Comparison of ENCODE assay signal across 19 cellular contexts in the genomic region with DNA sequence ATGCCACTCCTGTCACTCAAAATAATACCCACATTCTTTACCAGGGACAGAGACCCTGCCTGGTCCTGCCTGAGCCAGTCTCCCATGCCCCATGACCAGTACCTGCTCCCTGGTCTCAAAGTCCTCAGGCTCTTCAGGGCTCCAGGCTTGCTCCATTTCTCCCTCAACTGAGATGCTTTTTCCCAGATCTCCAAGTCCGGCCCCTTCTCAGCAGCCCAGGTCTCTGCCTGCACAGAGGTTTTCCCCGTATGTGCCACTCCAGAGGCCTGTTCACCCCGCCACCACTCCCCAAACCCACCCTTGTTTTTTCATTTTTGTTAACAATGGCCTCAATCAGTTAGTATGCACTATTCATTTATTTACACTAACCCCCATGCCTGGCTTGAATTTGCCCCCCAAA.
"Had no signal": no experiment of that assay in that cellular context is flagged by ENCODE, and none has a peak within 500 bp of the region (broad histone marks: within the 10 kb centered on the region; RNA-seq: fewer than 3 reads in every experiment).

No MANE protein-coding gene starts in this region.

- H3K4me3 Mint-ChIP-seq: naive thymus-derived CD4-positive, alpha-beta T cell; nephron progenitor cell; stimulated activated effector memory CD8-positive, alpha-beta T cell treated with anti-CD3 and anti-CD28 coated beads, Interleukin-12 subunit alpha, Interleukin-12 subunit beta, amount 100 ng/mL, for 72 hours had no signal

- H3K27ac Mint-ChIP-seq: naive thymus-derived CD4-positive, alpha-beta T cell; stimulated activated effector memory CD8-positive, alpha-beta T cell treated with anti-CD3 and anti-CD28 coated beads, Interleukin-12 subunit alpha, Interleukin-12 subunit beta, amount 100 ng/mL, for 72 hours had no signal

- H3K27me3 ChIP-seq: esophagus muscularis mucosa, gastrocnemius medialis, heart right ventricle, ovary, testis, tibial nerve had no signal

- ATAC-seq: gastrocnemius medialis; heart right ventricle; left lobe of liver; naive thymus-derived CD4-positive, alpha-beta T cell; right cardiac atrium; stimulated activated effector memory CD8-positive, alpha-beta T cell treated with anti-CD3 and anti-CD28 coated beads, Interleukin-12 subunit alpha, Interleukin-12 subunit beta, amount 100 ng/mL, for 72 hours; stimulated activated naive CD8-positive, alpha-beta T cell treated with anti-CD3 and anti-CD28 coated beads, Interleukin-15, Interleukin-2, amounts not matched to agents 100 U/mL and 50 U/mL, for 24 hours had no signal

- H3K27ac ChIP-seq: epithelial cell of prostate, esophagus muscularis mucosa, gastrocnemius medialis, heart right ventricle, ovary, testis, tibial nerve had no signal

- H3K4me3 ChIP-seq: esophagus muscularis mucosa, gastrocnemius medialis, heart right ventricle, ovary, smooth muscle cell, testis, tibial nerve had no signal

- H3K9me3 ChIP-seq: esophagus muscularis mucosa, gastrocnemius medialis, heart right ventricle, ovary, testis had no signal

- H3K4me1 ChIP-seq: esophagus muscularis mucosa, gastrocnemius medialis, heart right ventricle, testis, tibial nerve had no signal

- DNase-seq: effector memory CD4-positive, alpha-beta T cell; gastrocnemius medialis; hypothalamus; mammary epithelial cell; naive thymus-derived CD4-positive, alpha-beta T cell; nephron progenitor cell; ovary; right cardiac atrium; stimulated activated CD4-positive, alpha-beta T cell treated with anti-CD3 and anti-CD28 coated beads, Interleukin-4, amount 100 ng/mL, for 1 hour; stimulated activated CD8-positive, alpha-beta memory T cell treated with anti-CD3 and anti-CD28 coated beads, Interleukin-4, amount 100 ng/mL, for 48 hours; stimulated activated naive CD8-positive, alpha-beta T cell treated with anti-CD3 and anti-CD28 coated beads, Interleukin-15, Interleukin-2, amounts not matched to agents 100 U/mL and 50 U/mL, for 24 hours; testis had no signal

- H3K4me1 Mint-ChIP-seq: naive thymus-derived CD4-positive, alpha-beta T cell; stimulated activated effector memory CD8-positive, alpha-beta T cell treated with anti-CD3 and anti-CD28 coated beads, Interleukin-12 subunit alpha, Interleukin-12 subunit beta, amount 100 ng/mL, for 72 hours had no signal

- H3K36me3 Mint-ChIP-seq: naive thymus-derived CD4-positive, alpha-beta T cell; stimulated activated effector memory CD8-positive, alpha-beta T cell treated with anti-CD3 and anti-CD28 coated beads, Interleukin-12 subunit alpha, Interleukin-12 subunit beta, amount 100 ng/mL, for 72 hours had no signal

- H3K36me3 ChIP-seq: esophagus muscularis mucosa, gastrocnemius medialis, heart right ventricle, ovary, tibial nerve had no signal
